ENCODE assay signal across 2 cellular contexts in the genomic region with DNA sequence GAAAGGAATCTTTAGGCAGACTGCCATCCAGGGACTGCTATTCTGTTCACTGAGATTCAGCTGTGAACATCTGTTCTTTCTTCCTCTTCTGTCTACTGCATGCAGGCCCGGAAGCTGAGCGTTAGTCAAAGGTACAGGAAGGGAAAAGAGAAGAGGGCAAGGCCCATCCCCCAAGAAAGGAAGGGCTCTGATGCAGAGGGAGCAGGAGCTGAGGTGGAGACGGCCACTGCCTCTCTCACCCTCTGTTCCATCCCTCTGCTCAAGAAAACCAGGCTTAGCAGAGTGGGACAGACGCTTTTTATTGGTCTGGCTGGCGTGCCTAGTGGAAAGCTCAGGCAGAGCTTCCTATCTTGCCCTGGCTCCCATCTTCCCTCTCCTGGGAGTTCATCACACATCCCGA.
TF ChIP-seq lines count a peak whose summit lies in the region.

No MANE protein-coding gene starts in this region.

TF ChIP-seq in SK-N-SH, 30 proteins besides CTCF, POLR2A, EP300 and RAD21 (continued from another document):
- TF ChIP-seq, protein P1, sequence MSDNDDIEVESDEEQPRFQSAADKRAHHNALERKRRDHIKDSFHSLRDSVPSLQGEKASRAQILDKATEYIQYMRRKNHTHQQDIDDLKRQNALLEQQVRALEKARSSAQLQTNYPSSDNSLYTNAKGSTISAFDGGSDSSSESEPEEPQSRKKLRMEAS (IDR thresholded peaks at IDR 0.05; ENCODE audit: low read depth) = no peak

TF ChIP-seq in SK-N-SH treated with all-trans-retinoic acid at 6 μM for 48 hours, 23 proteins besides CTCF, POLR2A, EP300 and RAD21 (continued from another document):
- TF ChIP-seq, protein P2, sequence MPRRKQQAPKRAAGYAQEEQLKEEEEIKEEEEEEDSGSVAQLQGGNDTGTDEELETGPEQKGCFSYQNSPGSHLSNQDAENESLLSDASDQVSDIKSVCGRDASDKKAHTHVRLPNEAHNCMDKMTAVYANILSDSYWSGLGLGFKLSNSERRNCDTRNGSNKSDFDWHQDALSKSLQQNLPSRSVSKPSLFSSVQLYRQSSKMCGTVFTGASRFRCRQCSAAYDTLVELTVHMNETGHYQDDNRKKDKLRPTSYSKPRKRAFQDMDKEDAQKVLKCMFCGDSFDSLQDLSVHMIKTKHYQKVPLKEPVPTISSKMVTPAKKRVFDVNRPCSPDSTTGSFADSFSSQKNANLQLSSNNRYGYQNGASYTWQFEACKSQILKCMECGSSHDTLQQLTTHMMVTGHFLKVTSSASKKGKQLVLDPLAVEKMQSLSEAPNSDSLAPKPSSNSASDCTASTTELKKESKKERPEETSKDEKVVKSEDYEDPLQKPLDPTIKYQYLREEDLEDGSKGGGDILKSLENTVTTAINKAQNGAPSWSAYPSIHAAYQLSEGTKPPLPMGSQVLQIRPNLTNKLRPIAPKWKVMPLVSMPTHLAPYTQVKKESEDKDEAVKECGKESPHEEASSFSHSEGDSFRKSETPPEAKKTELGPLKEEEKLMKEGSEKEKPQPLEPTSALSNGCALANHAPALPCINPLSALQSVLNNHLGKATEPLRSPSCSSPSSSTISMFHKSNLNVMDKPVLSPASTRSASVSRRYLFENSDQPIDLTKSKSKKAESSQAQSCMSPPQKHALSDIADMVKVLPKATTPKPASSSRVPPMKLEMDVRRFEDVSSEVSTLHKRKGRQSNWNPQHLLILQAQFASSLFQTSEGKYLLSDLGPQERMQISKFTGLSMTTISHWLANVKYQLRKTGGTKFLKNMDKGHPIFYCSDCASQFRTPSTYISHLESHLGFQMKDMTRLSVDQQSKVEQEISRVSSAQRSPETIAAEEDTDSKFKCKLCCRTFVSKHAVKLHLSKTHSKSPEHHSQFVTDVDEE (CRISPR knock-in tag; IDR thresholded peaks at IDR 0.05) = no peak
- TF ChIP-seq ZFP30 (CRISPR knock-in tag; IDR thresholded peaks at IDR 0.05) (no peak), RARB (CRISPR knock-in tag; IDR thresholded peaks at IDR 0.05) (no peak), OSR1 (CRISPR knock-in tag; IDR thresholded peaks at IDR 0.05) (no peak)
- TF ChIP-seq, protein P3, sequence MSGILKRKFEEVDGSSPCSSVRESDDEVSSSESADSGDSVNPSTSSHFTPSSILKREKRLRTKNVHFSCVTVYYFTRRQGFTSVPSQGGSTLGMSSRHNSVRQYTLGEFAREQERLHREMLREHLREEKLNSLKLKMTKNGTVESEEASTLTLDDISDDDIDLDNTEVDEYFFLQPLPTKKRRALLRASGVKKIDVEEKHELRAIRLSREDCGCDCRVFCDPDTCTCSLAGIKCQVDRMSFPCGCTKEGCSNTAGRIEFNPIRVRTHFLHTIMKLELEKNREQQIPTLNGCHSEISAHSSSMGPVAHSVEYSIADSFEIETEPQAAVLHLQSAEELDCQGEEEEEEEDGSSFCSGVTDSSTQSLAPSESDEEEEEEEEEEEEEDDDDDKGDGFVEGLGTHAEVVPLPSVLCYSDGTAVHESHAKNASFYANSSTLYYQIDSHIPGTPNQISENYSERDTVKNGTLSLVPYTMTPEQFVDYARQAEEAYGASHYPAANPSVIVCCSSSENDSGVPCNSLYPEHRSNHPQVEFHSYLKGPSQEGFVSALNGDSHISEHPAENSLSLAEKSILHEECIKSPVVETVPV (CRISPR knock-in tag; IDR thresholded peaks at IDR 0.05) = no peak
